In the genomic region with DNA sequence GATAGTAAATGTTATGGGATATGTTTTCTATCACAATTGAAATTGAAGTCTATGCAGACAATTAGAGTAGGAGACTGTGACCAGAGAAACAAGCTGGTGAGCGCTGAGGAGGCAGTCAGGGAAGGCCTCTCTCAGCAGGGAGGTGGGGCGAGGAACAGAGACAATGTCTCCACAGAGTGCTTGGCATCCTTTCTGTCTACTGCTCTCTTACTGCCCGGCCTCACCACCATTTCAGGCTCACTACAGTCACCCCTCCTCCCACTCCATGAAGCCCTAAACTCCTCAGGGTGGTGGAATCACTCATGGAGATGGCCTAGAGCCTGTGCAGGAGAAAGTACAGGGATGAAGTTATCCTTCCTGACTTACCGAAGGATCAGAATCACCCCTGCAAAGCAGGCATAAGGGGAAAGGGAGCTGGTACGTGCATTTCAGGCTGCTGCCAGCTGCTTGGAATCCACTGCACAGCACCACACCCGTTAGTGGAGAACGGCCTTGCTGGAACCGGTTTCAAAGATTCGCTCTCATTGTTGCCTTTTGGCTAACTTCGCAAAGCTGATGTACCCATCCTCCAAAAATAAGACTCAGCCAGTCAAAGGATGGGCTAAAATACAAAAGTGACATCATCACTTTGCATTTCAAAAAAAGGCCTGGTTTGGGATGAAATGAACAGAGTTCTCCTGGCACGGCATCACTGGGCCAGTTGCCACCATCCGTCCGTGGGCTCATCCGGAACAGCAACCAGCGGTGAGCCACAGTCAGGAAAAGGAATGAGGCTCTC, we compare ENCODE assay signal across 13 cellular contexts.
DNase-seq lines count a peak whose midpoint lies in the region; ATAC-seq and TF ChIP-seq lines count a peak whose summit lies in the region.
"Had no signal": no experiment of that assay in that cellular context is flagged by ENCODE, and none has a peak within 500 bp of the region (broad histone marks: within the 10 kb centered on the region; RNA-seq: fewer than 3 reads in every experiment).

No MANE protein-coding gene starts in this region.

- H3K27me3 Mint-ChIP-seq in endodermal cell (ENCODE audit: insufficient read depth) = no peaks in the 10 kb centered on the region
- H3K27me3 Mint-ChIP-seq: activated CD4-positive, alpha-beta memory T cell treated with anti-CD3 and anti-CD28 coated beads for 36 hours had no signal

- H3K36me3 Mint-ChIP-seq in endodermal cell (ENCODE audit: low read depth) = peaks cover 7% of the 10 kb centered on the region
- H3K36me3 Mint-ChIP-seq: activated CD4-positive, alpha-beta memory T cell treated with anti-CD3 and anti-CD28 coated beads for 36 hours had no signal

- no peak overlapping the region for H3K4me3 ChIP-seq in tibial artery
- no peak overlapping the region for H3K4me3 ChIP-seq in endodermal cell (ENCODE audit: low read length)
- no peak overlapping the region for H3K4me3 ChIP-seq in body of pancreas

- H3K36me3 ChIP-seq in tibial artery = no peaks in the 10 kb centered on the region
- H3K36me3 ChIP-seq in endodermal cell (ENCODE audit: control insufficient read depth, insufficient read depth, low read length) = no peaks in the 10 kb centered on the region
- H3K36me3 ChIP-seq in body of pancreas (replicated peaks in 1 of 2; ENCODE audit: insufficient read depth in 1 of 2, low read depth in 2 of 2) = no peaks in the 10 kb centered on the region

- H3K9ac ChIP-seq in endodermal cell (ENCODE audit: extremely low read depth, low read length, poor library complexity, severe bottlenecking) = no peak overlapping the region

- H3K9me3 ChIP-seq in tibial artery (no peaks in the 10 kb centered on the region), endodermal cell (ENCODE audit: control insufficient read depth, low read length) (no peaks in the 10 kb centered on the region), body of pancreas (no peaks in the 10 kb centered on the region)

- intact Hi-C loops in tibial artery (cut with DNase I; ENCODE audit: low total_unique reads) = no loop called here
- intact Hi-C loops in body of pancreas (cut with DNase I) = no loop called here

- H3K4me3 Mint-ChIP-seq in endodermal cell = no peak overlapping the region
- H3K4me3 Mint-ChIP-seq: activated CD4-positive, alpha-beta memory T cell treated with anti-CD3 and anti-CD28 coated beads for 36 hours; activated naive CD8-positive, alpha-beta T cell treated with anti-CD3 and anti-CD28 coated beads, Interleukin-2, amount 50 U/mL, for 24 hours; neural crest cell had no signal

- no peak overlapping the region for H3K27ac Mint-ChIP-seq in endodermal cell
- H3K27ac Mint-ChIP-seq: activated CD4-positive, alpha-beta memory T cell treated with anti-CD3 and anti-CD28 coated beads for 36 hours; activated naive CD8-positive, alpha-beta T cell treated with anti-CD3 and anti-CD28 coated beads, Interleukin-2, amount 50 U/mL, for 24 hours had no signal

- 94 to 97% methylated on average over 8 to 15 of the region's 15 CpGs for WGBS in endodermal cell (ENCODE audit: insufficient coverage in 1 of 2, insufficient read length in 1 of 2), 2 experiments
- WGBS in body of pancreas, 2 donors = 92 to 98% methylated on average over 15 of the region's 15 CpGs

- peak overlapping the region; percentile 37 to 39 for H3K27ac ChIP-seq in tibial artery
- H3K27ac ChIP-seq in endodermal cell (ENCODE audit: low read depth, low read length) = no peak overlapping the region
- no peak overlapping the region for H3K27ac ChIP-seq in body of pancreas

- peak; percentile 73 for ATAC-seq in esophagus mucosa
- no peak for ATAC-seq in body of pancreas
- ATAC-seq: activated naive CD8-positive, alpha-beta T cell treated with anti-CD3 and anti-CD28 coated beads, Interleukin-2, amount 50 U/mL, for 24 hours had no signal

- no peaks in the 10 kb centered on the region for H3K27me3 ChIP-seq in tibial artery
- no peaks in the 10 kb centered on the region for H3K27me3 ChIP-seq in endodermal cell (ENCODE audit: control insufficient read depth, insufficient read depth, low read length, poor library complexity, severe bottlenecking)
- H3K27me3 ChIP-seq in body of pancreas = no peaks in the 10 kb centered on the region

- TF ChIP-seq CTCF in tibial artery (IDR thresholded peaks at IDR 0.05) (no peak), endodermal cell (conservative IDR thresholded peaks at IDR 0.05) (no peak), body of pancreas (IDR thresholded peaks at IDR 0.05) (no peak)

- no peak for TF ChIP-seq POLR2A in body of pancreas (IDR thresholded peaks at IDR 0.05)

- DNase-seq in NCI-H446 treated with DMSO at 0.1 percent for 48 hours (lab: John Stamatoyannopoulos, UW) (peak; percentile 56), lung microvascular endothelial cell (ENCODE audit: low read depth in 2 of 2) (peak; percentile 16 to 83), tibial artery (peak in 1 of 2 donors; percentile 41), NCI-H2171 treated with DMSO at 0.1 percent for 48 hours (lab: John Stamatoyannopoulos, UW) (no peak), endodermal cell (no peak), body of pancreas (no peak), NCI-H146 treated with DMSO at 0.1 percent for 48 hours (lab: John Stamatoyannopoulos, UW; ENCODE audit: unreplicated experiment) (no peak)
- DNase-seq: activated CD4-positive, alpha-beta memory T cell treated with anti-CD3 and anti-CD28 coated beads for 36 hours; activated naive CD8-positive, alpha-beta T cell treated with anti-CD3 and anti-CD28 coated beads, Interleukin-2, amount 50 U/mL, for 24 hours; DMS153; NCI-H2171 had no signal

- H3K4me1 ChIP-seq in tibial artery (peaks cover 0 to 16% (median 12%) of the 10 kb centered on the region in 4 donors), endodermal cell (ENCODE audit: control insufficient read depth, insufficient read depth, low read length) (peaks cover 14% of the 10 kb centered on the region), body of pancreas (peaks cover 26% of the 10 kb centered on the region)

- H3K9me3 Mint-ChIP-seq in endodermal cell = no peaks in the 10 kb centered on the region
- H3K9me3 Mint-ChIP-seq: activated CD4-positive, alpha-beta memory T cell treated with anti-CD3 and anti-CD28 coated beads for 36 hours; activated naive CD8-positive, alpha-beta T cell treated with anti-CD3 and anti-CD28 coated beads, Interleukin-2, amount 50 U/mL, for 24 hours; neural crest cell had no signal

- H3K4me1 Mint-ChIP-seq in endodermal cell = peaks cover 5% of the 10 kb centered on the region

Comparison
In these comparisons a context has a peak if more than half of its experiments do, and no peak if none do; other contexts are left out.
1. DNase-seq: peak in NCI-H446 treated with DMSO at 0.1 percent for 48 hours (single experiment) and lung microvascular endothelial cell (2 of 2); none in NCI-H2171 treated with DMSO at 0.1 percent for 48 hours (single experiment), endodermal cell (single experiment), body of pancreas (0 of 4) and NCI-H146 treated with DMSO at 0.1 percent for 48 hours (single experiment).
2. H3K27ac ChIP-seq: peak in tibial artery (2 of 2); none in endodermal cell (single experiment) and body of pancreas (0 of 4).